ENCODE assay signal across 23 cellular contexts in genomic region chr9:105515811-105516413, GRCh38. TPM values are rescaled to one million over a fixed set of nuclear protein-coding genes. Genes with fewer than 3 reads are reported as not detected.
DNase-seq lines count a peak whose midpoint lies in the region; ATAC-seq and TF ChIP-seq lines count a peak whose summit lies in the region.
"Had no signal": no experiment of that assay in that cellular context is flagged by ENCODE, and none has a peak within 500 bp of the region (broad histone marks: within the 10 kb centered on the region; RNA-seq: fewer than 3 reads in every experiment).

No MANE protein-coding gene starts in this region.

- no CpG with 5 or more reads among the region's 11 CpGs for WGBS in mesendoderm (ENCODE audit: extremely low coverage, insufficient coverage, low lambda C conversion rate)

- H3K27ac ChIP-seq in GM23338 (ENCODE audit: low read depth): no peak overlapping the region
- H3K27ac ChIP-seq in mesendoderm (ENCODE audit: low read depth, low read length): no peak overlapping the region
- H3K27ac ChIP-seq in upper lobe of right lung: no peak overlapping the region
- H3K27ac ChIP-seq: BLaER1, KMS-11, SJSA1 had no signal

- H3K4me2 ChIP-seq in GM23338 (peak overlapping the region; percentile 16; the same call in 1 of the 2 replicates), mesendoderm (ENCODE audit: low read length) (no peak overlapping the region)
- H3K4me2 ChIP-seq: BLaER1, KMS-11 had no signal

- no peak overlapping the region for H2BK5ac ChIP-seq in mesendoderm (ENCODE audit: low read length)

- DNase-seq in GM23338 (ENCODE audit: low spot score) (peak; percentile 62), NT2/D1 (ENCODE audit: low read depth, low spot score) (peak; percentile 32), endothelial cell (ENCODE audit: low spot score) (peak; percentile 10), mesendoderm (peak; percentile 54), upper lobe of right lung (no peak), epidermal melanocyte (ENCODE audit: insufficient read length, low spot score) (no peak), MV-4-11 (lab: John Stamatoyannopoulos, UW) (no peak)
- DNase-seq: CD4-positive, CD25-positive, alpha-beta regulatory T cell; DMS153; DND-41; IMR-90; MM.1S; NCI-H1048; NCI-H1417; NCI-H1694; NCI-H2029 treated with DMSO at 0.1 percent for 48 hours; NCI-H2227 treated with DMSO at 0.1 percent for 48 hours; NCI-H526 treated with DMSO at 0.1 percent for 48 hours; Right ventricle myocardium superior; RPMI8226 had no signal

- H3K23ac ChIP-seq in mesendoderm (ENCODE audit: low read length): no peak overlapping the region

- H3K56ac ChIP-seq in mesendoderm (ENCODE audit: low read length): no peak overlapping the region

- H2AK5ac ChIP-seq in mesendoderm (ENCODE audit: low read length): no peak overlapping the region

- H3K4me3 Mint-ChIP-seq in GM23338 (no peak overlapping the region), endothelial cell (ENCODE audit: unreplicated experiment) (no peak overlapping the region)
- H3K4me3 Mint-ChIP-seq: CD4-positive, CD25-positive, alpha-beta regulatory T cell had no signal

- H2BK120ac ChIP-seq in mesendoderm (ENCODE audit: low read depth, low read length): no peak overlapping the region

- H3K27me3 ChIP-seq in GM23338 (ENCODE audit: insufficient read depth): no peaks in the 10 kb centered on the region
- no peaks in the 10 kb centered on the region for H3K27me3 ChIP-seq in NT2/D1 (ENCODE audit: insufficient read depth, insufficient read length)
- H3K27me3 ChIP-seq in mesendoderm (ENCODE audit: insufficient read depth, low read length, poor library complexity): no peaks in the 10 kb centered on the region
- H3K27me3 ChIP-seq in upper lobe of right lung: no peaks in the 10 kb centered on the region
- H3K27me3 ChIP-seq: BLaER1, SJSA1 had no signal

- H3K4me3 ChIP-seq in GM23338 (no peak overlapping the region), NT2/D1 (ENCODE audit: insufficient read length, low read depth) (no peak overlapping the region), mesendoderm (ENCODE audit: low read length) (no peak overlapping the region), upper lobe of right lung (no peak overlapping the region)
- H3K4me3 ChIP-seq: BLaER1, SJSA1 had no signal

- intact Hi-C loops in upper lobe of right lung (cut with DNase I): no loop called here

- H3K9me3 ChIP-seq in NT2/D1 (ENCODE audit: insufficient read depth, low read length) (no peaks in the 10 kb centered on the region), upper lobe of right lung (no peaks in the 10 kb centered on the region)
- H3K9me3 ChIP-seq: SJSA1 had no signal

- H3K4me1 ChIP-seq in GM23338 (ENCODE audit: insufficient read depth): no peaks in the 10 kb centered on the region
- peaks cover 3% of the 10 kb centered on the region for H3K4me1 ChIP-seq in NT2/D1 (ENCODE audit: insufficient read depth, insufficient read length)
- H3K4me1 ChIP-seq in mesendoderm (ENCODE audit: control insufficient read depth, low read depth, low read length): peaks cover 2% of the 10 kb centered on the region
- H3K4me1 ChIP-seq in upper lobe of right lung: no peaks in the 10 kb centered on the region
- H3K4me1 ChIP-seq: BLaER1, SJSA1 had no signal

- H3K9me2 ChIP-seq in GM23338 (ENCODE audit: insufficient read depth): no peaks in the 10 kb centered on the region

- no peak overlapping the region for H4K5ac ChIP-seq in mesendoderm (ENCODE audit: low read length)

- H3K27me3 Mint-ChIP-seq in GM23338 (ENCODE audit: insufficient read depth, low read depth, poor library complexity) (peaks cover 8% of the 10 kb centered on the region), endothelial cell (ENCODE audit: unreplicated experiment) (peaks cover 1% of the 10 kb centered on the region)
- H3K27me3 Mint-ChIP-seq: CD4-positive, CD25-positive, alpha-beta regulatory T cell had no signal

- TF ChIP-seq CTCF in GM23338 (conservative IDR thresholded peaks at IDR 0.05; ENCODE audit: low read depth in 2 of 2) (no peak), endothelial cell (IDR thresholded peaks at IDR 0.05; ENCODE audit: unreplicated experiment) (no peak), upper lobe of right lung (IDR thresholded peaks at IDR 0.05) (no peak)

- H3K9ac ChIP-seq in NT2/D1 (ENCODE audit: insufficient read length, low read depth) (peak overlapping the region; percentile 2), mesendoderm (ENCODE audit: low read length) (no peak overlapping the region)
- H3K9ac ChIP-seq: BLaER1, KMS-11 had no signal

- H3K79me2 ChIP-seq in GM23338 (replicated peaks; ENCODE audit: insufficient read depth) (no peaks in the 10 kb centered on the region), mesendoderm (ENCODE audit: control insufficient read depth, insufficient read depth, low read length) (no peaks in the 10 kb centered on the region)

- no peaks in the 10 kb centered on the region for H3K79me1 ChIP-seq in mesendoderm (ENCODE audit: low read length)

- peak overlapping the region; percentile 40; the same call in 1 of the 2 replicates for H3K27ac Mint-ChIP-seq in GM23338
- H3K27ac Mint-ChIP-seq in endothelial cell (ENCODE audit: unreplicated experiment): no peak overlapping the region

- H3K4ac ChIP-seq in mesendoderm (ENCODE audit: low read depth, low read length): no peak overlapping the region

- H3K9me3 Mint-ChIP-seq in GM23338 (no peaks in the 10 kb centered on the region), endothelial cell (ENCODE audit: unreplicated experiment) (no peaks in the 10 kb centered on the region)

- H4K8ac ChIP-seq in mesendoderm (ENCODE audit: low read depth, low read length): no peak overlapping the region

- H3K4me1 Mint-ChIP-seq in GM23338 (peaks cover 6% of the 10 kb centered on the region; the same call in 2 of the 3 replicates), endothelial cell (ENCODE audit: unreplicated experiment) (no peaks in the 10 kb centered on the region)
- H3K4me1 Mint-ChIP-seq: CD4-positive, CD25-positive, alpha-beta regulatory T cell had no signal

- ATAC-seq in GM23338: peak; percentile 84
- ATAC-seq in upper lobe of right lung: no peak

- no peaks in the 10 kb centered on the region for H4K20me1 ChIP-seq in GM23338 (replicated peaks; ENCODE audit: insufficient read depth)
- H4K20me1 ChIP-seq: BLaER1 had no signal

- H3K36me3 ChIP-seq in GM23338 (ENCODE audit: insufficient read depth): peaks cover 7% of the 10 kb centered on the region; the same call in 1 of the 2 replicates
- H3K36me3 ChIP-seq in NT2/D1 (ENCODE audit: insufficient read depth, insufficient read length, low read length): peaks cover 30% of the 10 kb centered on the region
- no peaks in the 10 kb centered on the region for H3K36me3 ChIP-seq in mesendoderm (ENCODE audit: control insufficient read depth, insufficient read depth, low read length)
- peaks cover 5% of the 10 kb centered on the region for H3K36me3 ChIP-seq in upper lobe of right lung

- H2BK15ac ChIP-seq in mesendoderm (replicated peaks; ENCODE audit: low read depth): no peak overlapping the region

- H2AFZ ChIP-seq in GM23338: no peak overlapping the region

- H3K36me3 Mint-ChIP-seq in GM23338 (ENCODE audit: low read depth): peaks cover 16% of the 10 kb centered on the region
- H3K36me3 Mint-ChIP-seq in endothelial cell (ENCODE audit: low read depth, unreplicated experiment): peaks cover 23% of the 10 kb centered on the region
- H3K36me3 Mint-ChIP-seq: CD4-positive, CD25-positive, alpha-beta regulatory T cell had no signal

- H3K18ac ChIP-seq in mesendoderm (ENCODE audit: low read length): no peak overlapping the region

- H3F3A ChIP-seq in GM23338 (replicated peaks; ENCODE audit: low read depth): no peaks in the 10 kb centered on the region

TF ChIP-seq in GM23338, 12 proteins besides CTCF, POLR2A, EP300 and RAD21 (continues in another document):
- TF ChIP-seq EZH2 (IDR thresholded peaks at IDR 0.05; ENCODE audit: low read depth, unreplicated experiment) (no peak), ETS1 (IDR thresholded peaks at IDR 0.05) (no peak), CREB1 (CRISPR knock-in tag; IDR thresholded peaks at IDR 0.05; ENCODE audit: low read depth) (no peak), REST (IDR thresholded peaks at IDR 0.05; ENCODE audit: unreplicated experiment) (no peak), POLR2AphosphoS5 (IDR thresholded peaks at IDR 0.05; ENCODE audit: low read depth) (no peak)

RNA-seq across cellular contexts. Expression of gene FKTN, which starts 42.0 kb away (rescaled TPM):
- total RNA-seq in GM23338 (2014; rRNA removed; shearing (Covaris generic)): 9.9 and 32.6 TPM in 2 replicates
- 4.7 and 6.8 TPM in 2 replicates for polyA plus RNA-seq in GM23338 (2016; fragmentation: Nextera tagmentation; extraction: Ambion mirVana)
- total RNA-seq in endothelial cell (ENCODE audit: unreplicated experiment) (16.4 TPM), upper lobe of right lung (10.8 TPM)
- 8.0 TPM for polyA plus RNA-seq in mesendoderm (2013, experiment 1 of 2)
- 7.1 TPM for polyA plus RNA-seq in mesendoderm (2013, experiment 2 of 2)

Comparison
In these comparisons a context has a peak if more than half of its experiments do, and no peak if none do; other contexts are left out.
1. DNase-seq: peak in GM23338 (single experiment), NT2/D1 (single experiment), endothelial cell (single experiment) and mesendoderm (single experiment); none in upper lobe of right lung (single experiment), epidermal melanocyte (single experiment) and MV-4-11 (single experiment).